Comparison of ENCODE assay signal across 9 cellular contexts in genomic region chr17:4565209-4566141, GRCh38. TPM values are rescaled to one million over a fixed set of nuclear protein-coding genes. Genes with fewer than 3 reads are reported as not detected.
DNase-seq lines count a peak whose midpoint lies in the region; ATAC-seq and TF ChIP-seq lines count a peak whose summit lies in the region.
"Had no signal": no experiment of that assay in that cellular context is flagged by ENCODE, and none has a peak within 500 bp of the region (broad histone marks: within the 10 kb centered on the region; RNA-seq: fewer than 3 reads in every experiment).

No MANE protein-coding gene starts in this region.

- no peaks in the 10 kb centered on the region for H3K9me3 Mint-ChIP-seq in CD14-positive monocyte
- H3K9me3 Mint-ChIP-seq in HFFc6, result no peaks in the 10 kb centered on the region

- DNase-seq in CD14-positive monocyte (ENCODE audit: low spot score), result no peak
- DNase-seq in HFFc6, result peak; percentile 65
- DNase-seq in NCI-H524 treated with DMSO at 0.1 percent for 48 hours (lab: John Stamatoyannopoulos, UW), result peak; percentile 46
- DNase-seq in activated CD4-positive, alpha-beta T cell treated with anti-CD3 and anti-CD28 coated beads for 48 hours, result peak; percentile 73
- peak in 2 of 3 donors; percentile 16 to 40 for DNase-seq in effector memory CD4-positive, alpha-beta T cell
- DNase-seq in lung microvascular endothelial cell (ENCODE audit: low read depth in 2 of 2), result peak; percentile 82 to 85
- peak; percentile 12 to 23 for DNase-seq in stimulated activated CD8-positive, alpha-beta memory T cell treated with anti-CD3 and anti-CD28 coated beads, Interleukin-7, amount 100 ng/mL, for 4 hours (ENCODE audit: low read depth in 2 of 2)

- no peak overlapping the region for H3K4me3 ChIP-seq in effector memory CD4-positive, alpha-beta T cell (ENCODE audit: insufficient read depth, low read depth, low read length, poor library complexity, severe bottlenecking)

- H3K27ac Mint-ChIP-seq in CD14-positive monocyte, result no peak overlapping the region
- H3K27ac Mint-ChIP-seq in HFFc6, result no peak overlapping the region

- H3K27me3 Mint-ChIP-seq in CD14-positive monocyte (ENCODE audit: low read depth in 3 of 3) (peaks cover 0 to 5% (median 4%) of the 10 kb centered on the region in 3 donors), HFFc6 (ENCODE audit: insufficient read depth) (peaks cover 19% of the 10 kb centered on the region)

- no peak for ATAC-seq in GM21717 (IDR thresholded peaks at IDR 0.05; ENCODE audit: unreplicated experiment)

- H3K36me3 Mint-ChIP-seq in CD14-positive monocyte (no peaks in the 10 kb centered on the region), HFFc6 (ENCODE audit: low read depth) (no peaks in the 10 kb centered on the region)

- no peaks in the 10 kb centered on the region for H3K36me3 ChIP-seq in effector memory CD4-positive, alpha-beta T cell (ENCODE audit: control insufficient read depth, insufficient read depth, low read length)

- peaks cover 5% of the 10 kb centered on the region for H3K4me1 ChIP-seq in effector memory CD4-positive, alpha-beta T cell (ENCODE audit: control insufficient read depth, insufficient read depth, low read length, poor library complexity, severe bottlenecking)

- H3K9me3 ChIP-seq in effector memory CD4-positive, alpha-beta T cell (ENCODE audit: control insufficient read depth, low read length), result no peaks in the 10 kb centered on the region

- TF ChIP-seq CTCF in CD14-positive monocyte (IDR thresholded peaks at IDR 0.05) (peak; percentile 90), HFFc6 (IDR thresholded peaks at IDR 0.05) (peak; percentile 83)

- H3K4me3 Mint-ChIP-seq in CD14-positive monocyte (peak overlapping the region; percentile 13 to 57), HFFc6 (no peak overlapping the region; the same call in 1 of the 2 replicates)

- no peak overlapping the region for H3K27ac ChIP-seq in effector memory CD4-positive, alpha-beta T cell (ENCODE audit: insufficient read depth, low read length, poor library complexity, severe bottlenecking)

- no peaks in the 10 kb centered on the region for H3K27me3 ChIP-seq in effector memory CD4-positive, alpha-beta T cell (replicated peaks; ENCODE audit: control insufficient read depth, insufficient read depth, low read length, poor library complexity, severe bottlenecking)

- H3K4me1 Mint-ChIP-seq in CD14-positive monocyte (peaks cover 17% of the 10 kb centered on the region), HFFc6 (ENCODE audit: low read depth) (peaks cover 20% of the 10 kb centered on the region)

- intact Hi-C loops in CD14-positive monocyte (cut with micrococcal nuclease), result loop anchor here (5.0 to 10.0 kb wide), 5 partner anchors 62 to 322 kb away; no protein-coding TSS in a partner anchor

RNA-seq across cellular contexts. Expression of gene GGT6, which starts 5.1 kb away (rescaled TPM):
- not detected for polyA plus RNA-seq in CD14-positive monocyte
- not detected for total RNA-seq in HFFc6 (2021; fragmentation: NEBNext Ultra II Directional; extraction: Animal tissue kit (Norgen Biotek cat#: 25700))
- not detected in 2 replicates for total RNA-seq in lung microvascular endothelial cell
- total RNA-seq: temporal lobe had no signal

RNA-seq across cellular contexts. Expression of gene MYBBP1A, which starts 10.3 kb away (rescaled TPM):
- polyA plus RNA-seq in CD14-positive monocyte, result 1 to 10 TPM; 4.2 to 5.3 TPM
- total RNA-seq in HFFc6 (2021; fragmentation: NEBNext Ultra II Directional; extraction: Animal tissue kit (Norgen Biotek cat#: 25700)), result 10 to 100 TPM; 65.9 to 80.8 (median 71.8) TPM
- total RNA-seq in lung microvascular endothelial cell, result 24.2 and 31.7 TPM in 2 replicates

RNA-seq across cellular contexts. Expression of gene SMTNL2, which starts 18.9 kb away (rescaled TPM):
- polyA plus RNA-seq in CD14-positive monocyte, result under 1 TPM in 1 of 2 donors, not detected in 1; 0.08 TPM
- not detected for total RNA-seq in HFFc6 (2021; fragmentation: NEBNext Ultra II Directional; extraction: Animal tissue kit (Norgen Biotek cat#: 25700))
- total RNA-seq in lung microvascular endothelial cell, result not detected in 2 replicates
